13 cellular contexts compared by ENCODE assay signal in the genomic region with DNA sequence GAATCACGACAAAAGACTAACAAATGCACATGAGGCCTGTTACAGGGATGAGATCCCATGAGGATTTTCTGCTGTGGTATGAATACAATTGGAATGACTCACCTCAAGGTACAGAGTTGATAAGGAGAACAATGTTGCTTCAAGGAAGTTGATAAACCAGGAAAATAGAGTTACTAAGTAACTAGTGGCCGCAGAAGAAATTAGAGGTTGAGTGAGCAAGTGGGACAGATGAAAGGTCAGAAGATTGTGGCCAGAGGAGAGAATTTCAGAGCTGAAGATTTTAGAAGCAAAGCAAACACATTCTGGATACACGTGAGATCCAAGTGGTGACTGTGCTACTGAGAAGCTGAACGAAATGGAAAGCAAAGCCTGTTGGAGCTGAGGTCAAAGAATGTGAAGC.
DNase-seq lines count a peak whose midpoint lies in the region; ATAC-seq and TF ChIP-seq lines count a peak whose summit lies in the region.
"Had no signal": no experiment of that assay in that cellular context is flagged by ENCODE, and none has a peak within 500 bp of the region (broad histone marks: within the 10 kb centered on the region; RNA-seq: fewer than 3 reads in every experiment).

No MANE protein-coding gene starts in this region.

- H3K9me3 ChIP-seq in testis, result no peaks in the 10 kb centered on the region
- H3K9me3 ChIP-seq: adrenal gland, thoracic aorta had no signal

- H3K4me3 ChIP-seq in testis, result no peak overlapping the region
- H3K4me3 ChIP-seq: adrenal gland, thoracic aorta had no signal

- ATAC-seq in left colon, result peak; percentile 80
- ATAC-seq: naive thymus-derived CD8-positive, alpha-beta T cell had no signal

- TF ChIP-seq CTCF in testis (IDR thresholded peaks at IDR 0.05), result no peak

- H3K27me3 ChIP-seq in testis, result no peaks in the 10 kb centered on the region
- H3K27me3 ChIP-seq: adrenal gland had no signal

- peaks cover 11% of the 10 kb centered on the region for H3K4me1 ChIP-seq in testis
- H3K4me1 ChIP-seq: adrenal gland had no signal

- H3K27ac ChIP-seq in angular gyrus (ENCODE audit: low read depth, low read length) (peak overlapping the region; percentile 12), testis (peak overlapping the region; percentile 56 to 69)
- H3K27ac ChIP-seq: adrenal gland had no signal

- no peak for TF ChIP-seq POLR2A in testis (IDR thresholded peaks at IDR 0.05)

- DNase-seq in DMS53 (lab: John Stamatoyannopoulos, UW), result peak; percentile 36
- DNase-seq in DMS53 treated with DMSO at 0.1 percent for 48 hours (lab: John Stamatoyannopoulos, UW; ENCODE audit: unreplicated experiment), result no peak
- DNase-seq in left colon, result no peak
- DNase-seq in testis, result no peak
- DNase-seq in activated naive CD4-positive, alpha-beta T cell treated with Interleukin-2 at 50 U/mL for 16 hours, result no peak
- DNase-seq in NCI-H345 (lab: John Stamatoyannopoulos, UW), result no peak
- DNase-seq in NCI-H2081 treated with DMSO at 0.1 percent for 48 hours (lab: John Stamatoyannopoulos, UW), result no peak
- DNase-seq: 8988T; adrenal gland; naive thymus-derived CD8-positive, alpha-beta T cell; stimulated activated CD4-positive, alpha-beta T cell treated with anti-CD3 and anti-CD28 coated beads, Interleukin-4, amount 100 ng/mL, for 24 hours had no signal

- 31 to 53% methylated on average over 4 of the region's 4 CpGs for WGBS in testis, 2 donors

- no peaks in the 10 kb centered on the region for H3K36me3 ChIP-seq in testis (ENCODE audit: low read depth, missing control alignments)
- H3K36me3 ChIP-seq: adrenal gland had no signal

- intact Hi-C loops in left colon (cut with DNase I, micrococcal nuclease) (no loop called here), testis (cut with DNase I; ENCODE audit: low total_unique reads) (no loop called here)
